Comparison of ENCODE assay signal across 8 cellular contexts in genomic region chr11:57456960-57457642, GRCh38. TPM values are rescaled to one million over a fixed set of nuclear protein-coding genes. Genes with fewer than 3 reads are reported as not detected.
DNase-seq lines count a peak whose midpoint lies in the region; ATAC-seq and TF ChIP-seq lines count a peak whose summit lies in the region.

No MANE protein-coding gene starts in this region.

- no peak overlapping the region for H3K4me2 ChIP-seq in Karpas-422 (ENCODE audit: low read depth, low read length, poor library complexity, severe bottlenecking)
- H3K4me2 ChIP-seq in parathyroid adenoma (ENCODE audit: low read length), result no peak overlapping the region

- H3K4me1 ChIP-seq in Karpas-422 (ENCODE audit: low read length), result peaks cover 35% of the 10 kb centered on the region
- H3K4me1 ChIP-seq in parathyroid adenoma, result no peaks in the 10 kb centered on the region

- no peak overlapping the region for H3K9ac ChIP-seq in Karpas-422 (ENCODE audit: low read length)
- H3K9ac ChIP-seq in SK-N-MC (ENCODE audit: insufficient read length), result no peak overlapping the region
- H3K9ac ChIP-seq in parathyroid adenoma, result no peak overlapping the region

- DNase-seq in ELF-1 (ENCODE audit: low read depth, low spot score) (peak; percentile 96), Karpas-422 (peak; percentile 88), SK-N-MC (ENCODE audit: low read depth, low spot score) (no peak), glomerular visceral epithelial cell (ENCODE audit: extremely low spot score) (peak; percentile 85), ureter (ENCODE audit: low spot score) (peak; percentile 91)
- peak; percentile 80 for DNase-seq in activated naive CD4-positive, alpha-beta T cell treated with Interleukin-2 at 50 U/mL for 16 hours

- no peaks in the 10 kb centered on the region for H3K79me2 ChIP-seq in Karpas-422 (ENCODE audit: low read length)
- no peaks in the 10 kb centered on the region for H3K79me2 ChIP-seq in parathyroid adenoma

- peak; percentile 86 for TF ChIP-seq CTCF in parathyroid adenoma (IDR thresholded peaks at IDR 0.05)

- H3K27me3 ChIP-seq in Karpas-422 (ENCODE audit: low read length), result no peaks in the 10 kb centered on the region
- H3K27me3 ChIP-seq in parathyroid adenoma (ENCODE audit: control insufficient read depth, insufficient read depth, low read length), result no peaks in the 10 kb centered on the region

- no peaks in the 10 kb centered on the region for H3K9me2 ChIP-seq in Karpas-422 (replicated peaks; ENCODE audit: insufficient read depth, low read length)

- H3K9me3 ChIP-seq in Karpas-422 (ENCODE audit: low read length) (no peaks in the 10 kb centered on the region), SK-N-MC (ENCODE audit: low read depth, low read length) (no peaks in the 10 kb centered on the region), parathyroid adenoma (ENCODE audit: control insufficient read depth, low read length) (no peaks in the 10 kb centered on the region)

- H3K27ac ChIP-seq in Karpas-422 (ENCODE audit: low read length), result no peak overlapping the region
- H3K27ac ChIP-seq in SK-N-MC, result no peak overlapping the region
- H3K27ac ChIP-seq in parathyroid adenoma, result no peak overlapping the region

- H2AFZ ChIP-seq in Karpas-422 (ENCODE audit: low read length) (no peak overlapping the region), parathyroid adenoma (peak overlapping the region; percentile 58)

- no peaks in the 10 kb centered on the region for H3K36me3 ChIP-seq in Karpas-422 (ENCODE audit: insufficient read depth, low read length)
- H3K36me3 ChIP-seq in SK-N-MC (ENCODE audit: insufficient read depth, low read length), result no peaks in the 10 kb centered on the region
- no peaks in the 10 kb centered on the region for H3K36me3 ChIP-seq in parathyroid adenoma (ENCODE audit: control insufficient read depth, insufficient read depth, low read length)

- H3K4me3 ChIP-seq in Karpas-422 (ENCODE audit: low read length), result no peak overlapping the region
- peak overlapping the region; percentile 87 for H3K4me3 ChIP-seq in SK-N-MC
- H3K4me3 ChIP-seq in parathyroid adenoma (ENCODE audit: low read depth, low read length), result no peak overlapping the region

- 0 out of 2 replicates have a peak, but pooled peaks cover 2% of the 10 kb centered on the region for H4K20me1 ChIP-seq in Karpas-422 (ENCODE audit: insufficient read depth, low read depth, low read length)

- ATAC-seq in GM21723 (IDR thresholded peaks at IDR 0.05; ENCODE audit: unreplicated experiment), result peak; percentile 55

RNA-seq across cellular contexts. Expression of gene RTN4RL2, which starts 3.2 kb away (rescaled TPM):
- total RNA-seq in Karpas-422 (2014; rRNA removed; shearing (Covaris generic); ENCODE audit: low replicate concordance), result 0.07 TPM in 1 of 2 replicates, not detected in the other
- 1.5 TPM for total RNA-seq in ureter

RNA-seq across cellular contexts. Expression of gene SLC43A3, which starts 30.2 kb away (rescaled TPM):
- total RNA-seq in Karpas-422 (2014; rRNA removed; shearing (Covaris generic); ENCODE audit: low replicate concordance), result 56.6 and 69.3 TPM in 2 replicates
- 27.2 TPM for total RNA-seq in ureter

RNA-seq across cellular contexts. Expression of gene SLC43A1, which starts 58.4 kb away (rescaled TPM):
- 238 and 244 TPM in 2 replicates for total RNA-seq in Karpas-422 (2014; rRNA removed; shearing (Covaris generic); ENCODE audit: low replicate concordance)
- total RNA-seq in ureter, result 10.4 TPM

Comparison
In these comparisons a context has a peak if more than half of its experiments do, and no peak if none do; other contexts are left out.
1. RNA of gene SLC43A1, which starts 58.4 kb away (total RNA-seq): 238 to 244 TPM in Karpas-422; 10.4 TPM in ureter (single experiment); every median in the first group is over 10 times any median in the second.